In genomic region chr17:78139861-78140168, GRCh38 we compare ENCODE assay signal across 10 cellular contexts. TPM values are rescaled to one million over a fixed set of nuclear protein-coding genes. Genes with fewer than 3 reads are reported as not detected.
DNase-seq lines count a peak whose midpoint lies in the region; ATAC-seq, FAIRE-seq and TF ChIP-seq lines count a peak whose summit lies in the region.
"Not testable (repeated sequence)": the region's sequence is repeated elsewhere in the genome, so short reads cannot be mapped to it uniquely, and the experiment has no call there.
"Had no signal": no experiment of that assay in that cellular context is flagged by ENCODE, and none has a peak within 500 bp of the region (broad histone marks: within the 10 kb centered on the region; RNA-seq: fewer than 3 reads in every experiment).

No MANE protein-coding gene starts in this region.

- H3K27ac ChIP-seq in BLaER1 treated with 17β-estradiol and CSF1 and Interleukin-3, amounts not matched to agents 10 nM and 100 nM: peak overlapping the region in 1 of 11 experiments; percentile 15; a peak in 2 of 22 replicates
- peak overlapping the region; percentile 15; the same call in 1 of the 2 replicates for H3K27ac ChIP-seq in OCI-LY3 (ENCODE audit: low read length)
- H3K27ac ChIP-seq in HepG2 (ENCODE audit: extremely low read length, insufficient read depth, low read length): not testable (repeated sequence)

- not testable (repeated sequence) for H3K27me3 ChIP-seq in BLaER1 treated with 17β-estradiol and CSF1 and Interleukin-3, amounts not matched to agents 10 nM and 100 nM; OCI-LY3 (ENCODE audit: low read depth, low read length)
- peaks cover 7 to 26% of the 10 kb centered on the region in 2 experiments; a peak in 4 of 5 replicates for H3K27me3 ChIP-seq in HepG2 (ENCODE audit: control insufficient read depth in 1 of 2, insufficient read depth in 2 of 2, low read length in 2 of 2)

- CTCF ChIA-PET in activated CD4-positive, alpha-beta T cell treated with anti-CD3 and anti-CD28 coated beads, Interleukin-2, amount 10 ng/mL, durations not matched to agents 7 days and 5 days (lab: Charles Lee): interaction anchor here (1.1 to 15.8 kb wide), 4 partner anchors 9 to 37 kb away, joined by 5 to 118 read pairs (median 47); partner anchors contain the start of gene TMC8
- CTCF ChIA-PET in HepG2 (lab: Yijun Ruan, JAX; ENCODE audit: low intra/inter-chr PET ratio, low total read pairs): interaction anchor here (1.0 kb wide), 1 partner anchor 47 kb away, joined by 3 read pairs; the partner anchor contains the start of genes AFMID and TK1

- H3K4me1 ChIP-seq in BLaER1 treated with 17β-estradiol and CSF1 and Interleukin-3, amounts not matched to agents 10 nM and 100 nM: peaks cover 63 to 100% (median 86%) of the 10 kb centered on the region in 10 experiments
- H3K4me1 ChIP-seq in OCI-LY3 (ENCODE audit: low read length) (peaks cover 73% of the 10 kb centered on the region), HepG2 (ENCODE audit: insufficient read depth, low read length) (peaks cover 90% of the 10 kb centered on the region)

- not testable (repeated sequence) for H2AFZ ChIP-seq in OCI-LY3 (ENCODE audit: low read depth, low read length); HepG2 (ENCODE audit: low read length)

- not testable (repeated sequence) for H3K79me2 ChIP-seq in OCI-LY3 (ENCODE audit: low read length); HepG2 (ENCODE audit: insufficient read depth, low read length)

- not testable (repeated sequence) for ATAC-seq in activated naive CD8-positive, alpha-beta T cell treated with anti-CD3 and anti-CD28 coated beads, Interleukin-2, amount 10 ng/mL, durations not matched to agents 7 days and 5 days (ENCODE audit: low read depth); HepG2; stimulated activated memory B cell treated with anti-CD40 and anti-IgM and Interleukin-4, amounts not matched to agents 10 μg/mL and 1 μg/mL and 100 μg/mL, for 72 hours

- H3K9me3 Mint-ChIP-seq in activated CD4-positive, alpha-beta T cell treated with anti-CD3 and anti-CD28 coated beads, Interleukin-2, amount 10 ng/mL, durations not matched to agents 7 days and 5 days; activated naive CD8-positive, alpha-beta T cell treated with anti-CD3 and anti-CD28 coated beads, Interleukin-2, amount 10 ng/mL, durations not matched to agents 7 days and 5 days; stimulated activated memory B cell treated with anti-CD40 and anti-IgM and Interleukin-4, amounts not matched to agents 10 μg/mL and 1 μg/mL and 100 μg/mL, for 72 hours: not testable (repeated sequence)

- H3K36me3 Mint-ChIP-seq in activated CD4-positive, alpha-beta T cell treated with anti-CD3 and anti-CD28 coated beads, Interleukin-2, amount 10 ng/mL, durations not matched to agents 7 days and 5 days (ENCODE audit: low read depth): peaks cover 58% of the 10 kb centered on the region
- peaks cover 23% of the 10 kb centered on the region for H3K36me3 Mint-ChIP-seq in activated naive CD8-positive, alpha-beta T cell treated with anti-CD3 and anti-CD28 coated beads, Interleukin-2, amount 10 ng/mL, durations not matched to agents 7 days and 5 days
- peaks cover 66% of the 10 kb centered on the region for H3K36me3 Mint-ChIP-seq in stimulated activated memory B cell treated with anti-CD40 and anti-IgM and Interleukin-4, amounts not matched to agents 10 μg/mL and 1 μg/mL and 100 μg/mL, for 72 hours

- POLR2A ChIA-PET in activated CD4-positive, alpha-beta T cell treated with anti-CD3 and anti-CD28 coated beads, Interleukin-2, amount 10 ng/mL, durations not matched to agents 7 days and 5 days (lab: Charles Lee): interaction anchor here (0.6 to 1.6 kb wide), 5 partner anchors 10 to 47 kb away, joined by 3 to 6 read pairs (median 4); partner anchors contain the start of genes AFMID, TK1 and TMC8
- POLR2A ChIA-PET in activated naive CD8-positive, alpha-beta T cell treated with anti-CD3 and anti-CD28 coated beads, Interleukin-2, amount 10 ng/mL, durations not matched to agents 7 days and 5 days (lab: Charles Lee): interaction anchor here (0.7 to 14.8 kb wide), 8 partner anchors 16 to 181 kb away, joined by 3 to 380 read pairs (median 4); partner anchors contain the start of genes TMC6, TMC8 and TNRC6C
- POLR2A ChIA-PET in HepG2 (lab: Yijun Ruan, JAX): interaction anchor here (0.8 to 5.0 kb wide), 5 partner anchors 12 to 52 kb away, joined by 3 to 57 read pairs (median 7); partner anchors contain the start of genes AFMID, TK1 and TMC6

- not testable (repeated sequence) for H3K9ac ChIP-seq in BLaER1 treated with 17β-estradiol and CSF1 and Interleukin-3, amounts not matched to agents 10 nM and 100 nM; OCI-LY3 (ENCODE audit: low read length)
- peak overlapping the region; percentile 45; the same call in 1 of the 2 replicates for H3K9ac ChIP-seq in HepG2 (ENCODE audit: insufficient read depth, low read depth, low read length)

- peak overlapping the region; percentile 41 for H3K4me3 Mint-ChIP-seq in activated CD4-positive, alpha-beta T cell treated with anti-CD3 and anti-CD28 coated beads, Interleukin-2, amount 10 ng/mL, durations not matched to agents 7 days and 5 days
- peak overlapping the region; percentile 22 for H3K4me3 Mint-ChIP-seq in activated naive CD8-positive, alpha-beta T cell treated with anti-CD3 and anti-CD28 coated beads, Interleukin-2, amount 10 ng/mL, durations not matched to agents 7 days and 5 days
- peak overlapping the region; percentile 16 for H3K4me3 Mint-ChIP-seq in stimulated activated memory B cell treated with anti-CD40 and anti-IgM and Interleukin-4, amounts not matched to agents 10 μg/mL and 1 μg/mL and 100 μg/mL, for 72 hours

- H3K9me3 ChIP-seq in BLaER1 treated with 17β-estradiol and CSF1 and Interleukin-3, amounts not matched to agents 10 nM and 100 nM (replicated peaks in 1 of 11); OCI-LY3 (ENCODE audit: insufficient read depth, low read length); HepG2 (ENCODE audit: low read length): not testable (repeated sequence)

- TF ChIP-seq EP300 in HepG2 (IDR thresholded peaks at IDR 0.05; ENCODE audit: low read depth in 2 of 2, low read length in 2 of 2): not testable (repeated sequence)
- 0 out of 2 replicates have a peak, but pooled peaks have one; percentile 16 for TF ChIP-seq EP300 in HepG2 (CRISPR knock-in tag; IDR thresholded peaks at IDR 0.05; ENCODE audit: borderline replicate concordance)

- peaks cover 0 to 89% (median 24%) of the 10 kb centered on the region in 11 experiments; a peak in 17 of 22 replicates for H4K20me1 ChIP-seq in BLaER1 treated with 17β-estradiol and CSF1 and Interleukin-3, amounts not matched to agents 10 nM and 100 nM
- not testable (repeated sequence) for H4K20me1 ChIP-seq in OCI-LY3 (ENCODE audit: insufficient read depth, low read length); HepG2 (ENCODE audit: insufficient read depth, low read length)

- not testable (repeated sequence) for FAIRE-seq in HepG2 (lab: Jason Lieb, UNC)

- peaks cover 63% of the 10 kb centered on the region for H3K4me1 Mint-ChIP-seq in activated CD4-positive, alpha-beta T cell treated with anti-CD3 and anti-CD28 coated beads, Interleukin-2, amount 10 ng/mL, durations not matched to agents 7 days and 5 days
- H3K4me1 Mint-ChIP-seq in activated naive CD8-positive, alpha-beta T cell treated with anti-CD3 and anti-CD28 coated beads, Interleukin-2, amount 10 ng/mL, durations not matched to agents 7 days and 5 days: peaks cover 45% of the 10 kb centered on the region
- H3K4me1 Mint-ChIP-seq in stimulated activated memory B cell treated with anti-CD40 and anti-IgM and Interleukin-4, amounts not matched to agents 10 μg/mL and 1 μg/mL and 100 μg/mL, for 72 hours: peaks cover 93% of the 10 kb centered on the region

- not testable (repeated sequence) for TF ChIP-seq CTCF in OCI-LY3 (IDR thresholded peaks at IDR 0.05; ENCODE audit: low read depth, low read length); HepG2 (CRISPR knock-in tag; IDR thresholded peaks at IDR 0.05)

- not testable (repeated sequence) for TF ChIP-seq RAD21 in HepG2 (CRISPR knock-in tag; IDR thresholded peaks at IDR 0.05)

- TF ChIP-seq POLR2A in HepG2 (IDR thresholded peaks at IDR 0.05; ENCODE audit: insufficient read depth in 1 of 2, low read depth in 2 of 2, low read length in 2 of 2): not testable (repeated sequence)

- not testable (repeated sequence) for H3K27me3 Mint-ChIP-seq in activated CD4-positive, alpha-beta T cell treated with anti-CD3 and anti-CD28 coated beads, Interleukin-2, amount 10 ng/mL, durations not matched to agents 7 days and 5 days; activated naive CD8-positive, alpha-beta T cell treated with anti-CD3 and anti-CD28 coated beads, Interleukin-2, amount 10 ng/mL, durations not matched to agents 7 days and 5 days; stimulated activated memory B cell treated with anti-CD40 and anti-IgM and Interleukin-4, amounts not matched to agents 10 μg/mL and 1 μg/mL and 100 μg/mL, for 72 hours

- intact Hi-C loops in HepG2 (cut with micrococcal nuclease; ENCODE audit: unreplicated experiment): loop anchor here (1.0 to 5.0 kb wide), 4 partner anchors 29 to 787 kb away; partner anchors contain the start of genes AFMID, SYNGR2, TIMP2 and TK1

- WGBS in HepG2 (ENCODE audit: low lambda C conversion rate): 47% methylated on average over 12 of the region's 12 CpGs

- not testable (repeated sequence) for H3K4me3 ChIP-seq in BLaER1 treated with 17β-estradiol and CSF1 and Interleukin-3, amounts not matched to agents 10 nM and 100 nM; OCI-LY3 (ENCODE audit: low read length)
- peak overlapping the region; percentile 25 to 67 (median 26); a peak in 5 of 6 replicates for H3K4me3 ChIP-seq in HepG2 (replicated peaks in 1 of 3; ENCODE audit: insufficient read depth in 1 of 3, low read depth in 2 of 3, low read length in 3 of 3)

- in situ Hi-C loops in HepG2 (cut with HindIII; ENCODE audit: extremely low pct_ligation_motif_present, low pct_unique_long_range_greater_than_20kb): not testable (repeated sequence)

- DNase-seq in activated CD4-positive, alpha-beta T cell treated with anti-CD3 and anti-CD28 coated beads, Interleukin-2, amount 10 ng/mL, durations not matched to agents 7 days and 5 days; activated naive CD8-positive, alpha-beta T cell treated with anti-CD3 and anti-CD28 coated beads, Interleukin-2, amount 10 ng/mL, durations not matched to agents 7 days and 5 days; HepG2 (ENCODE audit: low spot score): not testable (repeated sequence)

- not testable (repeated sequence) for BruUV-seq in HepG2 (replicated peaks; lab: Mats Ljungman, UMichigan)

- H3K27ac Mint-ChIP-seq in activated CD4-positive, alpha-beta T cell treated with anti-CD3 and anti-CD28 coated beads, Interleukin-2, amount 10 ng/mL, durations not matched to agents 7 days and 5 days: peak overlapping the region; percentile 83
- peak overlapping the region; percentile 68 for H3K27ac Mint-ChIP-seq in activated naive CD8-positive, alpha-beta T cell treated with anti-CD3 and anti-CD28 coated beads, Interleukin-2, amount 10 ng/mL, durations not matched to agents 7 days and 5 days
- peak overlapping the region; percentile 99 for H3K27ac Mint-ChIP-seq in stimulated activated memory B cell treated with anti-CD40 and anti-IgM and Interleukin-4, amounts not matched to agents 10 μg/mL and 1 μg/mL and 100 μg/mL, for 72 hours

- peaks cover 5 to 48% (median 23%) of the 10 kb centered on the region in 11 experiments; a peak in 21 of 22 replicates for H3K36me3 ChIP-seq in BLaER1 treated with 17β-estradiol and CSF1 and Interleukin-3, amounts not matched to agents 10 nM and 100 nM
- H3K36me3 ChIP-seq in OCI-LY3 (replicated peaks; ENCODE audit: low read depth, low read length); HepG2 (replicated peaks in 1 of 2; ENCODE audit: control insufficient read depth in 1 of 2, insufficient read depth in 2 of 2, low read length in 2 of 2): not testable (repeated sequence)

- peak overlapping the region in 9 of 11 experiments; percentile 3 to 55 (median 31); a peak in 11 of 22 replicates for H3K4me2 ChIP-seq in BLaER1 treated with 17β-estradiol and CSF1 and Interleukin-3, amounts not matched to agents 10 nM and 100 nM
- H3K4me2 ChIP-seq in OCI-LY3 (ENCODE audit: low read length): peak overlapping the region; percentile 37
- peak overlapping the region; percentile 83 for H3K4me2 ChIP-seq in HepG2 (ENCODE audit: low read depth, low read length)

RNA-seq across cellular contexts. Expression of gene C17orf99, which starts 6.4 kb away (rescaled TPM):
- total RNA-seq in activated CD4-positive, alpha-beta T cell treated with anti-CD3 and anti-CD28 coated beads, Interleukin-2, amount 10 ng/mL, durations not matched to agents 7 days and 5 days: not detected
- not detected for total RNA-seq in activated naive CD8-positive, alpha-beta T cell treated with anti-CD3 and anti-CD28 coated beads, Interleukin-2, amount 10 ng/mL, durations not matched to agents 7 days and 5 days
- total RNA-seq in HepG2 (2016; rRNA removed; fragmentation: Illumina TruSeq; extraction: Trizol): 0.22 and 1.7 TPM in 2 replicates
- total RNA-seq in HepG2 (2016; cell fraction: cytosol; rRNA removed; fragmentation: Illumina TruSeq; extraction: Trizol; ENCODE audit: low read depth): 0.51 and 0.88 TPM in 2 replicates
- 0.84 and 0.86 TPM in 2 replicates for total RNA-seq in HepG2 (2016; cell fraction: insoluble cytoplasmic fraction; rRNA removed; fragmentation: Illumina TruSeq; extraction: Trizol)
- total RNA-seq in HepG2 (2016; cell fraction: membrane; rRNA removed; fragmentation: Illumina TruSeq; extraction: Trizol): 1.1 and 1.2 TPM in 2 replicates
- 0.38 and 2.4 TPM in 2 replicates for total RNA-seq in HepG2 (2016; cell fraction: nucleus; rRNA removed; fragmentation: Illumina TruSeq; extraction: Trizol)
- polyA plus RNA-seq in HepG2 (2011; rRNA removed): 1.9 and 2.8 TPM in 2 replicates
- polyA plus RNA-seq in HepG2 (2011; cell fraction: cytosol; rRNA removed): 1.1 and 1.8 TPM in 2 replicates
- 5.8 and 10.0 TPM in 2 replicates for polyA plus RNA-seq in HepG2 (2011; cell fraction: nucleus; rRNA removed)
- 1.5 and 2.2 TPM in 2 replicates for polyA plus RNA-seq in HepG2 (2012)
- polyA plus RNA-seq in HepG2 (2016; cell fraction: cytosol; fragmentation: Illumina TruSeq; extraction: Trizol; ENCODE audit: low read depth): 0.23 and 0.46 TPM in 2 replicates
- 0.60 TPM in 1 of 2 replicates, not detected in the other for polyA plus RNA-seq in HepG2 (2016; cell fraction: insoluble cytoplasmic fraction; fragmentation: Illumina TruSeq; extraction: Trizol; ENCODE audit: low read depth)
- 0.59 and 1.1 TPM in 2 replicates for polyA plus RNA-seq in HepG2 (2016; cell fraction: membrane; fragmentation: Illumina TruSeq; extraction: Trizol; ENCODE audit: low read depth)
- polyA plus RNA-seq in HepG2 (2016; cell fraction: nucleus; fragmentation: Illumina TruSeq; extraction: Trizol; ENCODE audit: insufficient read depth, low read depth): 2.4 and 2.9 TPM in 2 replicates
- 0.72 TPM in 1 of 2 replicates, not detected in the other for polyA minus RNA-seq in HepG2 (2011; rRNA and poly(A)+ RNA removed; ENCODE audit: low replicate concordance)
- polyA minus RNA-seq in HepG2 (2011; cell fraction: cytosol; rRNA and poly(A)+ RNA removed): not detected in 2 replicates
- 1.5 and 3.1 TPM in 2 replicates for polyA minus RNA-seq in HepG2 (2011; cell fraction: nucleus; rRNA and poly(A)+ RNA removed)
- total RNA-seq: body of pancreas, kidney, SJSA1, smooth muscle cell had no signal

RNA-seq across cellular contexts. Expression of gene TMC8, which starts 9.2 kb away (rescaled TPM):
- 100 to 1,000 TPM; 331 to 364 TPM for total RNA-seq in activated CD4-positive, alpha-beta T cell treated with anti-CD3 and anti-CD28 coated beads, Interleukin-2, amount 10 ng/mL, durations not matched to agents 7 days and 5 days
- 100 to 1,000 TPM; 336 to 340 TPM for total RNA-seq in activated naive CD8-positive, alpha-beta T cell treated with anti-CD3 and anti-CD28 coated beads, Interleukin-2, amount 10 ng/mL, durations not matched to agents 7 days and 5 days
- total RNA-seq in HepG2 (2016; rRNA removed; fragmentation: Illumina TruSeq; extraction: Trizol): 0.08 and 0.53 TPM in 2 replicates
- 0.09 and 0.61 TPM in 2 replicates for total RNA-seq in HepG2 (2016; cell fraction: cytosol; rRNA removed; fragmentation: Illumina TruSeq; extraction: Trizol; ENCODE audit: low read depth)
- 0.04 and 0.65 TPM in 2 replicates for total RNA-seq in HepG2 (2016; cell fraction: insoluble cytoplasmic fraction; rRNA removed; fragmentation: Illumina TruSeq; extraction: Trizol)
- 0.83 TPM in 2 replicates for total RNA-seq in HepG2 (2016; cell fraction: membrane; rRNA removed; fragmentation: Illumina TruSeq; extraction: Trizol)
- 0.85 and 1.9 TPM in 2 replicates for total RNA-seq in HepG2 (2016; cell fraction: nucleus; rRNA removed; fragmentation: Illumina TruSeq; extraction: Trizol)
- 7.8 and 11.1 TPM in 2 replicates for polyA plus RNA-seq in HepG2 (2011; rRNA removed)
- polyA plus RNA-seq in HepG2 (2011; cell fraction: cytosol; rRNA removed): 5.7 and 7.7 TPM in 2 replicates
- 35.7 and 61.8 TPM in 2 replicates for polyA plus RNA-seq in HepG2 (2011; cell fraction: nucleus; rRNA removed)
- 5.3 and 8.8 TPM in 2 replicates for polyA plus RNA-seq in HepG2 (2012)
- polyA plus RNA-seq in HepG2 (2016; cell fraction: cytosol; fragmentation: Illumina TruSeq; extraction: Trizol; ENCODE audit: low read depth): 0.12 TPM in 1 of 2 replicates, not detected in the other
- 0.13 and 0.74 TPM in 2 replicates for polyA plus RNA-seq in HepG2 (2016; cell fraction: insoluble cytoplasmic fraction; fragmentation: Illumina TruSeq; extraction: Trizol; ENCODE audit: low read depth)
- 0.10 and 0.13 TPM in 2 replicates for polyA plus RNA-seq in HepG2 (2016; cell fraction: membrane; fragmentation: Illumina TruSeq; extraction: Trizol; ENCODE audit: low read depth)
- polyA plus RNA-seq in HepG2 (2016; cell fraction: nucleus; fragmentation: Illumina TruSeq; extraction: Trizol; ENCODE audit: insufficient read depth, low read depth): 0.76 and 1.7 TPM in 2 replicates
- 0.51 and 13.2 TPM in 2 replicates for polyA minus RNA-seq in HepG2 (2011; rRNA and poly(A)+ RNA removed; ENCODE audit: low replicate concordance)
- 4.5 and 4.8 TPM in 2 replicates for polyA minus RNA-seq in HepG2 (2011; cell fraction: cytosol; rRNA and poly(A)+ RNA removed)
- polyA minus RNA-seq in HepG2 (2011; cell fraction: nucleus; rRNA and poly(A)+ RNA removed): 12.2 and 14.3 TPM in 2 replicates
- total RNA-seq: SJSA1 had no signal

RNA-seq across cellular contexts. Expression of gene TMC6, which starts 11.3 kb away (rescaled TPM):
- 100 to 1,000 TPM; 414 to 438 TPM for total RNA-seq in activated CD4-positive, alpha-beta T cell treated with anti-CD3 and anti-CD28 coated beads, Interleukin-2, amount 10 ng/mL, durations not matched to agents 7 days and 5 days
- total RNA-seq in activated naive CD8-positive, alpha-beta T cell treated with anti-CD3 and anti-CD28 coated beads, Interleukin-2, amount 10 ng/mL, durations not matched to agents 7 days and 5 days: 100 to 1,000 TPM; 638 to 646 TPM
- total RNA-seq in HepG2 (2016; rRNA removed; fragmentation: Illumina TruSeq; extraction: Trizol): 20.4 and 48.4 TPM in 2 replicates
- 21.4 and 23.6 TPM in 2 replicates for total RNA-seq in HepG2 (2016; cell fraction: cytosol; rRNA removed; fragmentation: Illumina TruSeq; extraction: Trizol; ENCODE audit: low read depth)
- 19.7 and 47.9 TPM in 2 replicates for total RNA-seq in HepG2 (2016; cell fraction: insoluble cytoplasmic fraction; rRNA removed; fragmentation: Illumina TruSeq; extraction: Trizol)
- 29.0 and 34.4 TPM in 2 replicates for total RNA-seq in HepG2 (2016; cell fraction: membrane; rRNA removed; fragmentation: Illumina TruSeq; extraction: Trizol)
- total RNA-seq in HepG2 (2016; cell fraction: nucleus; rRNA removed; fragmentation: Illumina TruSeq; extraction: Trizol): 47.2 and 55.0 TPM in 2 replicates
- 99.1 and 118 TPM in 2 replicates for polyA plus RNA-seq in HepG2 (2011; rRNA removed)
- polyA plus RNA-seq in HepG2 (2011; cell fraction: cytosol; rRNA removed): 42.4 and 70.8 TPM in 2 replicates
- 648 and 982 TPM in 2 replicates for polyA plus RNA-seq in HepG2 (2011; cell fraction: nucleus; rRNA removed)
- polyA plus RNA-seq in HepG2 (2012): 45.7 and 50.3 TPM in 2 replicates
- polyA plus RNA-seq in HepG2 (2016; cell fraction: cytosol; fragmentation: Illumina TruSeq; extraction: Trizol; ENCODE audit: low read depth): 8.9 and 10.6 TPM in 2 replicates
- 16.1 and 17.9 TPM in 2 replicates for polyA plus RNA-seq in HepG2 (2016; cell fraction: insoluble cytoplasmic fraction; fragmentation: Illumina TruSeq; extraction: Trizol; ENCODE audit: low read depth)
- polyA plus RNA-seq in HepG2 (2016; cell fraction: membrane; fragmentation: Illumina TruSeq; extraction: Trizol; ENCODE audit: low read depth): 18.2 and 19.0 TPM in 2 replicates
- 126 and 147 TPM in 2 replicates for polyA plus RNA-seq in HepG2 (2016; cell fraction: nucleus; fragmentation: Illumina TruSeq; extraction: Trizol; ENCODE audit: insufficient read depth, low read depth)
- 23.3 and 152 TPM in 2 replicates for polyA minus RNA-seq in HepG2 (2011; rRNA and poly(A)+ RNA removed; ENCODE audit: low replicate concordance)
- 48.9 and 63.1 TPM in 2 replicates for polyA minus RNA-seq in HepG2 (2011; cell fraction: cytosol; rRNA and poly(A)+ RNA removed)
- 92.6 and 109 TPM in 2 replicates for polyA minus RNA-seq in HepG2 (2011; cell fraction: nucleus; rRNA and poly(A)+ RNA removed)

RNA-seq across cellular contexts. Expression of gene SYNGR2, which starts 28.6 kb away (rescaled TPM):
- total RNA-seq in activated CD4-positive, alpha-beta T cell treated with anti-CD3 and anti-CD28 coated beads, Interleukin-2, amount 10 ng/mL, durations not matched to agents 7 days and 5 days: 10 to 100 TPM; 49.7 to 57.6 TPM
- total RNA-seq in activated naive CD8-positive, alpha-beta T cell treated with anti-CD3 and anti-CD28 coated beads, Interleukin-2, amount 10 ng/mL, durations not matched to agents 7 days and 5 days: 10 to 100 TPM; 43.2 to 50.5 TPM
- 28.7 and 46.7 TPM in 2 replicates for total RNA-seq in HepG2 (2016; rRNA removed; fragmentation: Illumina TruSeq; extraction: Trizol)
- 15.8 and 18.7 TPM in 2 replicates for total RNA-seq in HepG2 (2016; cell fraction: cytosol; rRNA removed; fragmentation: Illumina TruSeq; extraction: Trizol; ENCODE audit: low read depth)
- total RNA-seq in HepG2 (2016; cell fraction: insoluble cytoplasmic fraction; rRNA removed; fragmentation: Illumina TruSeq; extraction: Trizol): 21.7 and 51.0 TPM in 2 replicates
- 31.9 and 34.8 TPM in 2 replicates for total RNA-seq in HepG2 (2016; cell fraction: membrane; rRNA removed; fragmentation: Illumina TruSeq; extraction: Trizol)
- 43.0 and 51.6 TPM in 2 replicates for total RNA-seq in HepG2 (2016; cell fraction: nucleus; rRNA removed; fragmentation: Illumina TruSeq; extraction: Trizol)
- polyA plus RNA-seq in HepG2 (2011; rRNA removed): 170 and 192 TPM in 2 replicates
- 200 and 244 TPM in 2 replicates for polyA plus RNA-seq in HepG2 (2011; cell fraction: cytosol; rRNA removed)
- 116 and 129 TPM in 2 replicates for polyA plus RNA-seq in HepG2 (2011; cell fraction: nucleus; rRNA removed)
- 52.7 and 59.2 TPM in 2 replicates for polyA plus RNA-seq in HepG2 (2012)
- polyA plus RNA-seq in HepG2 (2016; cell fraction: cytosol; fragmentation: Illumina TruSeq; extraction: Trizol; ENCODE audit: low read depth): 35.1 and 40.6 TPM in 2 replicates
- polyA plus RNA-seq in HepG2 (2016; cell fraction: insoluble cytoplasmic fraction; fragmentation: Illumina TruSeq; extraction: Trizol; ENCODE audit: low read depth): 52.5 and 60.0 TPM in 2 replicates
- 62.1 and 68.8 TPM in 2 replicates for polyA plus RNA-seq in HepG2 (2016; cell fraction: membrane; fragmentation: Illumina TruSeq; extraction: Trizol; ENCODE audit: low read depth)
- 160 and 166 TPM in 2 replicates for polyA plus RNA-seq in HepG2 (2016; cell fraction: nucleus; fragmentation: Illumina TruSeq; extraction: Trizol; ENCODE audit: insufficient read depth, low read depth)
- polyA minus RNA-seq in HepG2 (2011; rRNA and poly(A)+ RNA removed; ENCODE audit: low replicate concordance): 231 and 401 TPM in 2 replicates
- polyA minus RNA-seq in HepG2 (2011; cell fraction: cytosol; rRNA and poly(A)+ RNA removed): 73.3 and 75.3 TPM in 2 replicates
- polyA minus RNA-seq in HepG2 (2011; cell fraction: nucleus; rRNA and poly(A)+ RNA removed): 23.0 and 28.7 TPM in 2 replicates

RNA-seq across cellular contexts. Expression of gene TK1, which starts 47.0 kb away (rescaled TPM):
- 100 to 1,000 TPM; 121 to 136 TPM for total RNA-seq in activated CD4-positive, alpha-beta T cell treated with anti-CD3 and anti-CD28 coated beads, Interleukin-2, amount 10 ng/mL, durations not matched to agents 7 days and 5 days
- total RNA-seq in activated naive CD8-positive, alpha-beta T cell treated with anti-CD3 and anti-CD28 coated beads, Interleukin-2, amount 10 ng/mL, durations not matched to agents 7 days and 5 days: 10 to 100 TPM; 93.1 to 97.8 TPM
- total RNA-seq in HepG2 (2016; rRNA removed; fragmentation: Illumina TruSeq; extraction: Trizol): 96.0 and 114 TPM in 2 replicates
- total RNA-seq in HepG2 (2016; cell fraction: cytosol; rRNA removed; fragmentation: Illumina TruSeq; extraction: Trizol; ENCODE audit: low read depth): 20.1 and 22.9 TPM in 2 replicates
- 95.6 and 109 TPM in 2 replicates for total RNA-seq in HepG2 (2016; cell fraction: insoluble cytoplasmic fraction; rRNA removed; fragmentation: Illumina TruSeq; extraction: Trizol)
- total RNA-seq in HepG2 (2016; cell fraction: membrane; rRNA removed; fragmentation: Illumina TruSeq; extraction: Trizol): 30.2 and 33.7 TPM in 2 replicates
- 38.0 and 39.0 TPM in 2 replicates for total RNA-seq in HepG2 (2016; cell fraction: nucleus; rRNA removed; fragmentation: Illumina TruSeq; extraction: Trizol)
- polyA plus RNA-seq in HepG2 (2011; rRNA removed): 33.2 and 45.0 TPM in 2 replicates
- polyA plus RNA-seq in HepG2 (2011; cell fraction: cytosol; rRNA removed): 36.3 and 78.7 TPM in 2 replicates
- polyA plus RNA-seq in HepG2 (2011; cell fraction: nucleus; rRNA removed): 27.9 and 41.4 TPM in 2 replicates
- 15.9 and 24.5 TPM in 2 replicates for polyA plus RNA-seq in HepG2 (2012)
- polyA plus RNA-seq in HepG2 (2016; cell fraction: cytosol; fragmentation: Illumina TruSeq; extraction: Trizol; ENCODE audit: low read depth): 18.4 and 18.5 TPM in 2 replicates
- polyA plus RNA-seq in HepG2 (2016; cell fraction: insoluble cytoplasmic fraction; fragmentation: Illumina TruSeq; extraction: Trizol; ENCODE audit: low read depth): 130 and 138 TPM in 2 replicates
- polyA plus RNA-seq in HepG2 (2016; cell fraction: membrane; fragmentation: Illumina TruSeq; extraction: Trizol; ENCODE audit: low read depth): 21.2 and 23.8 TPM in 2 replicates
- polyA plus RNA-seq in HepG2 (2016; cell fraction: nucleus; fragmentation: Illumina TruSeq; extraction: Trizol; ENCODE audit: insufficient read depth, low read depth): 61.0 and 63.4 TPM in 2 replicates
- polyA minus RNA-seq in HepG2 (2011; rRNA and poly(A)+ RNA removed; ENCODE audit: low replicate concordance): 74.6 and 146 TPM in 2 replicates
- 21.4 and 38.3 TPM in 2 replicates for polyA minus RNA-seq in HepG2 (2011; cell fraction: cytosol; rRNA and poly(A)+ RNA removed)
- polyA minus RNA-seq in HepG2 (2011; cell fraction: nucleus; rRNA and poly(A)+ RNA removed): 10.7 and 15.2 TPM in 2 replicates

Comparison
In these comparisons a context has a peak if more than half of its experiments do, and no peak if none do; other contexts are left out.
1. H3K4me2 ChIP-seq: peak in every context shown above with its lines; median percentile 83 in HepG2; 37 in OCI-LY3; 31 in BLaER1 treated with 17β-estradiol and CSF1 and Interleukin-3, amounts not matched to agents 10 nM and 100 nM.
2. RNA of gene TMC8, which starts 9.2 kb away (total RNA-seq): 331 to 364 TPM in activated CD4-positive, alpha-beta T cell treated with anti-CD3 and anti-CD28 coated beads, Interleukin-2, amount 10 ng/mL, durations not matched to agents 7 days and 5 days and 336 to 340 TPM in activated naive CD8-positive, alpha-beta T cell treated with anti-CD3 and anti-CD28 coated beads, Interleukin-2, amount 10 ng/mL, durations not matched to agents 7 days and 5 days; 0.04 to 1.9 TPM in HepG2; every median in the first group is over 100 times any median in the second.
3. Peak in every context shown above with its lines, with median percentiles within 50 percentile points of each other: H3K27ac Mint-ChIP-seq and H3K4me3 Mint-ChIP-seq.